27 cellular contexts compared by ENCODE assay signal in genomic region chr11:7421136-7421535, GRCh38.
"Had no signal": no experiment of that assay in that cellular context is flagged by ENCODE, and none has a peak within 500 bp of the region (broad histone marks: within the 10 kb centered on the region; RNA-seq: fewer than 3 reads in every experiment).

No MANE protein-coding gene starts in this region.

- H3K27me3 Mint-ChIP-seq: progenitor cell of endocrine pancreas had no signal

- H3K27ac Mint-ChIP-seq: immature natural killer cell; mesothelial cell of epicardium; naive B cell; natural killer cell; neural progenitor cell; progenitor cell of endocrine pancreas; stimulated activated naive B cell treated with anti-CD40 and anti-IgM and Interleukin-4, amounts not matched to agents 10 μg/mL and 1 μg/mL and 100 μg/mL, for 72 hours had no signal

- H3K4me1 Mint-ChIP-seq: immature natural killer cell, natural killer cell, nephron progenitor cell had no signal

- H3K4me3 ChIP-seq: left ventricle myocardium inferior, lung, neural progenitor cell, right atrium auricular region, right lobe of liver, smooth muscle cell, stomach, testis, thyroid gland, upper lobe of right lung had no signal

- DNase-seq: hypothalamus; immature natural killer cell; kidney; left ventricle myocardium inferior; mesendoderm; naive B cell; natural killer cell; nephron progenitor cell; occipital lobe; right lobe of liver; stimulated activated CD4-positive, alpha-beta T cell treated with anti-CD3 and anti-CD28 coated beads, Interleukin-1b, Interleukin-23, amount 100 ng/mL, for 48 hours; stimulated activated CD4-positive, alpha-beta T cell treated with anti-CD3 and anti-CD28 coated beads, Interleukin-2, amount 100 ng/mL, for 48 hours; stimulated activated naive B cell treated with anti-CD40 and anti-IgM and Interleukin-4, amounts not matched to agents 10 μg/mL and 1 μg/mL and 100 μg/mL, for 72 hours; stimulated activated naive CD8-positive, alpha-beta T cell treated with anti-CD3 and anti-CD28 coated beads, Interleukin-15, Interleukin-2, amounts not matched to agents 100 U/mL and 50 U/mL, for 24 hours; stomach; testis; thyroid gland; trophoblast cell; upper lobe of right lung had no signal

- H3K4me1 ChIP-seq: left ventricle myocardium inferior, neural progenitor cell, parathyroid adenoma, right atrium auricular region, right lobe of liver, stomach, testis, thyroid gland, upper lobe of right lung had no signal

- H3K4me3 Mint-ChIP-seq: immature natural killer cell; mesothelial cell of epicardium; naive B cell; natural killer cell; nephron progenitor cell; neural progenitor cell; stimulated activated naive B cell treated with anti-CD40 and anti-IgM and Interleukin-4, amounts not matched to agents 10 μg/mL and 1 μg/mL and 100 μg/mL, for 72 hours had no signal

- H3K36me3 ChIP-seq: left ventricle myocardium inferior, neural progenitor cell, neutrophil, right atrium auricular region, right lobe of liver, stomach, thyroid gland, upper lobe of right lung had no signal

- H3K9me3 ChIP-seq: left ventricle myocardium inferior, neutrophil, right atrium auricular region, right lobe of liver, stomach, testis, thyroid gland, upper lobe of right lung had no signal

- H3K9me3 Mint-ChIP-seq: immature natural killer cell; mesothelial cell of epicardium; naive B cell; natural killer cell; nephron progenitor cell; neural progenitor cell; stimulated activated naive B cell treated with anti-CD40 and anti-IgM and Interleukin-4, amounts not matched to agents 10 μg/mL and 1 μg/mL and 100 μg/mL, for 72 hours had no signal

- H3K27me3 ChIP-seq: neural progenitor cell, right atrium auricular region, right lobe of liver, stomach, testis, thyroid gland had no signal

- ATAC-seq: natural killer cell; right lobe of liver; stimulated activated naive B cell treated with anti-CD40 and anti-IgM and Interleukin-4, amounts not matched to agents 10 μg/mL and 1 μg/mL and 100 μg/mL, for 72 hours; stimulated activated naive CD8-positive, alpha-beta T cell treated with anti-CD3 and anti-CD28 coated beads, Interleukin-15, Interleukin-2, amounts not matched to agents 100 U/mL and 50 U/mL, for 24 hours; upper lobe of right lung had no signal

- H3K27ac ChIP-seq: left ventricle myocardium inferior, neural progenitor cell, neutrophil, parathyroid adenoma, right atrium auricular region, right lobe of liver, stomach, testis, thyroid gland, upper lobe of right lung had no signal

- H3K36me3 Mint-ChIP-seq: immature natural killer cell; naive B cell; natural killer cell; neural progenitor cell; stimulated activated naive B cell treated with anti-CD40 and anti-IgM and Interleukin-4, amounts not matched to agents 10 μg/mL and 1 μg/mL and 100 μg/mL, for 72 hours had no signal
